In the genomic region with DNA sequence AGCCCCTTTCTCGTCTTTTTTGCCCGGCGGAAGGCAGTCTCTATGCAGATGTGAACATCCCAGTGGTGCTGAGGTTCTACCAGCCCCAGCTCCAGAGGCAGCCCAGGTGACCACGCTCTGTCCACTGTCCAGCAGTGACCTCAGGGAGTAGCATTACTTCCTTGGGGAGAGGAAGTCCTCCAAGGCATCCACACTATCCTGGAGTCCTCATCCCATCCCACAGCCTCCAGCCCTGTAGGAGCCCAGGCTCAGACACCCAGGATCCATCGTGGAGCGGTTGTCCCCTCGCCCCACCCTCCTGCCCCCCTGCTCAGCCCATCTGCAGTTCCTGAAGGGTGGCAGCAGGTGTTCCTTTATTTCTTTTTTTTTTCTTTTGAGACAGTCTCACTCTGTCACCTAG, we compare ENCODE assay signal across 18 cellular contexts.
DNase-seq lines count a peak whose midpoint lies in the region; ATAC-seq and TF ChIP-seq lines count a peak whose summit lies in the region.
"Had no signal": no experiment of that assay in that cellular context is flagged by ENCODE, and none has a peak within 500 bp of the region (broad histone marks: within the 10 kb centered on the region; RNA-seq: fewer than 3 reads in every experiment).

No MANE protein-coding gene starts in this region.

- TF ChIP-seq POLR2A in heart left ventricle (IDR thresholded peaks at IDR 0.05) = no peak
- TF ChIP-seq POLR2A in spleen (IDR thresholded peaks at IDR 0.05) = no peak

- peaks cover 0 to 5% (median 0%) of the 10 kb centered on the region in 12 donors for H3K4me1 ChIP-seq in heart left ventricle
- H3K4me1 ChIP-seq in spleen = peaks cover 0 to 5% (median 0%) of the 10 kb centered on the region in 6 donors
- H3K4me1 ChIP-seq: A549, Caco-2 had no signal

- ATAC-seq in heart left ventricle = no peak
- no peak for ATAC-seq in HG02798 (IDR thresholded peaks at IDR 0.05; ENCODE audit: poor library complexity, unreplicated experiment)
- ATAC-seq: A549; CD8-positive, alpha-beta T cell had no signal

- H3K27ac ChIP-seq in heart left ventricle = no peak overlapping the region
- no peak overlapping the region for H3K27ac ChIP-seq in spleen
- H3K27ac ChIP-seq: 22Rv1; A549; BLaER1 treated with 17β-estradiol and CSF1 and Interleukin-3, amounts not matched to agents 10 nM and 100 nM; C4-2B had no signal

- intact Hi-C loops in cardiac septum (cut with DNase I) (no loop called here), heart left ventricle (cut with DNase I) (no loop called here), spleen (cut with DNase I; ENCODE audit: low total_unique reads) (no loop called here)

- H3K4me3 ChIP-seq in heart left ventricle (no peak overlapping the region), spleen (no peak overlapping the region)
- H3K4me3 ChIP-seq: A549; BLaER1 treated with 17β-estradiol and CSF1 and Interleukin-3, amounts not matched to agents 10 nM and 100 nM had no signal

- H3K36me3 ChIP-seq in heart left ventricle (no peaks in the 10 kb centered on the region), spleen (no peaks in the 10 kb centered on the region)
- H3K36me3 ChIP-seq: BLaER1 treated with 17β-estradiol and CSF1 and Interleukin-3, amounts not matched to agents 10 nM and 100 nM had no signal

- peaks cover 0 to 3% (median 0%) of the 10 kb centered on the region in 9 donors for H3K27me3 ChIP-seq in heart left ventricle
- peaks cover 0 to 17% (median 0%) of the 10 kb centered on the region in 7 donors for H3K27me3 ChIP-seq in spleen (replicated peaks in 1 of 7)
- H3K27me3 ChIP-seq: BLaER1 treated with 17β-estradiol and CSF1 and Interleukin-3, amounts not matched to agents 10 nM and 100 nM had no signal

- WGBS in heart left ventricle, 4 donors = 87 to 96% (median 92%) methylated on average over 7 of the region's 7 CpGs
- 72 to 92% (median 87%) methylated on average over 7 of the region's 7 CpGs for WGBS in spleen, 5 donors

- DNase-seq in cardiac septum (ENCODE audit: low spot score) (peak; percentile 62), heart left ventricle (no peak), NCI-H2171 (lab: John Stamatoyannopoulos, UW) (peak; percentile 22), islet precursor cell (peak; percentile 14), spleen (peak; percentile 51), MV-4-11 (lab: John Stamatoyannopoulos, UW) (no peak)
- DNase-seq: AML-193; Caco-2; Calu3; CD4-positive, alpha-beta T cell; CD8-positive, alpha-beta T cell; DMS79 treated with DMSO at 0.1 percent for 48 hours; GF-D8 had no signal

- TF ChIP-seq CTCF in heart left ventricle (IDR thresholded peaks at IDR 0.05) = no peak
- no peak for TF ChIP-seq CTCF in spleen (IDR thresholded peaks at IDR 0.05 in 8 of 11, conservative IDR thresholded peaks at IDR 0.05 in 3 of 11)

- H3K9me3 ChIP-seq in heart left ventricle (no peaks in the 10 kb centered on the region), spleen (no peaks in the 10 kb centered on the region)
- H3K9me3 ChIP-seq: A549; BLaER1 treated with 17β-estradiol and CSF1 and Interleukin-3, amounts not matched to agents 10 nM and 100 nM; Caco-2 had no signal

Comparison
In these comparisons a context has a peak if more than half of its experiments do, and no peak if none do; other contexts are left out.
1. DNase-seq: peak in cardiac septum (single experiment), NCI-H2171 (single experiment), islet precursor cell (single experiment) and spleen (single experiment); none in heart left ventricle (0 of 5) and MV-4-11 (single experiment).